ENCODE assay signal across 18 cellular contexts in genomic region chr11:68687986-68688385, GRCh38. TPM values are rescaled to one million over a fixed set of nuclear protein-coding genes. Genes with fewer than 3 reads are reported as not detected.
DNase-seq lines count a peak whose midpoint lies in the region; ATAC-seq and TF ChIP-seq lines count a peak whose summit lies in the region.
"Had no signal": no experiment of that assay in that cellular context is flagged by ENCODE, and none has a peak within 500 bp of the region (broad histone marks: within the 10 kb centered on the region; RNA-seq: fewer than 3 reads in every experiment).

No MANE protein-coding gene starts in this region.

- TF ChIP-seq CTCF in glutamatergic neuron (IDR thresholded peaks at IDR 0.05; ENCODE audit: partially characterized antibody, unreplicated experiment), result no peak

- peaks cover 6% of the 10 kb centered on the region for H3K9me3 Mint-ChIP-seq in glutamatergic neuron (ENCODE audit: unreplicated experiment)
- H3K9me3 Mint-ChIP-seq: CD4-positive, CD25-positive, alpha-beta regulatory T cell; CD8-positive, alpha-beta memory T cell had no signal

- peaks cover 22% of the 10 kb centered on the region for H3K27me3 ChIP-seq in H7 (ENCODE audit: control insufficient read depth, insufficient read depth, low read length)
- H3K27me3 ChIP-seq: BE2C had no signal

- DNase-seq in H7, result peak; percentile 12
- peak; percentile 60 for DNase-seq in RPMI8226
- peak; percentile 10 for DNase-seq in glutamatergic neuron
- peak; percentile 73 for DNase-seq in posterior vena cava (ENCODE audit: low spot score)
- DNase-seq in HT-29 (ENCODE audit: low spot score), result no peak
- DNase-seq in NCI-H1092 (lab: John Stamatoyannopoulos, UW), result no peak
- DNase-seq: ACHN; BE2C; C1 segment of cervical spinal cord; CD4-positive, CD25-positive, alpha-beta regulatory T cell; CD8-positive, alpha-beta memory T cell; COR-L47; GOT3; IMR-90; KBM-7 had no signal

- ATAC-seq in GM21390 (IDR thresholded peaks at IDR 0.05; ENCODE audit: unreplicated experiment), result no peak
- no peak for ATAC-seq in GM21825 (IDR thresholded peaks at IDR 0.05; ENCODE audit: unreplicated experiment)

- H3K36me3 ChIP-seq in H7 (replicated peaks; ENCODE audit: control insufficient read depth, insufficient read depth, low read length), result peaks cover 34% of the 10 kb centered on the region
- H3K36me3 ChIP-seq: HAP-1 had no signal

- H3K4me3 ChIP-seq in H7 (ENCODE audit: insufficient read depth, low read depth, low read length), result no peak overlapping the region
- H3K4me3 ChIP-seq: HAP-1 had no signal

- H3K36me3 Mint-ChIP-seq in glutamatergic neuron (ENCODE audit: unreplicated experiment), result no peaks in the 10 kb centered on the region
- H3K36me3 Mint-ChIP-seq: CD4-positive, CD25-positive, alpha-beta regulatory T cell; CD8-positive, alpha-beta memory T cell had no signal

- peaks cover 12% of the 10 kb centered on the region for H3K27me3 Mint-ChIP-seq in glutamatergic neuron (ENCODE audit: unreplicated experiment)

- intact Hi-C loops in posterior vena cava (cut with DNase I), result loop anchor here in 1 of 2 donors (5.0 kb wide), 1 partner anchor 556 kb away; no protein-coding TSS in a partner anchor

- peaks cover under 1% of the 10 kb centered on the region for H3K4me1 Mint-ChIP-seq in glutamatergic neuron (ENCODE audit: low read depth, unreplicated experiment)

- H3K4me3 Mint-ChIP-seq in glutamatergic neuron (ENCODE audit: unreplicated experiment), result no peak overlapping the region
- H3K4me3 Mint-ChIP-seq: CD4-positive, CD25-positive, alpha-beta regulatory T cell; CD8-positive, alpha-beta memory T cell had no signal

- no peak overlapping the region for H3K27ac Mint-ChIP-seq in glutamatergic neuron (ENCODE audit: unreplicated experiment)
- H3K27ac Mint-ChIP-seq: CD4-positive, CD25-positive, alpha-beta regulatory T cell; CD8-positive, alpha-beta memory T cell had no signal

RNA-seq across cellular contexts. Expression of gene GAL, which starts 3.6 kb away (rescaled TPM):
- total RNA-seq in H7 (2014; rRNA removed; shearing (Covaris generic)), result 192 and 226 TPM in 2 replicates
- total RNA-seq in glutamatergic neuron (ENCODE audit: unreplicated experiment) (37.6 TPM), posterior vena cava (under 1 TPM in 1 of 2 donors, not detected in 1; 0.52 TPM)
- total RNA-seq in HT-29 (2014; rRNA removed; shearing (Covaris generic)), result not detected in 2 replicates
- total RNA-seq: CD4-positive, CD25-positive, alpha-beta regulatory T cell; IMR-90 had no signal

Comparison
In these comparisons a context has a peak if more than half of its experiments do, and no peak if none do; other contexts are left out.
1. DNase-seq: peak in H7 (single experiment), RPMI8226 (single experiment), glutamatergic neuron (single experiment) and posterior vena cava (single experiment); none in HT-29 (single experiment) and NCI-H1092 (single experiment).
2. RNA of gene GAL, which starts 3.6 kb away (total RNA-seq): 192 to 226 TPM in H7 and 37.6 TPM in glutamatergic neuron (single experiment); 0.52 TPM in posterior vena cava and not detected in HT-29; every median in the first group is over 10 times any median in the second.